ENCODE assay signal across 6 cellular contexts in the genomic region with DNA sequence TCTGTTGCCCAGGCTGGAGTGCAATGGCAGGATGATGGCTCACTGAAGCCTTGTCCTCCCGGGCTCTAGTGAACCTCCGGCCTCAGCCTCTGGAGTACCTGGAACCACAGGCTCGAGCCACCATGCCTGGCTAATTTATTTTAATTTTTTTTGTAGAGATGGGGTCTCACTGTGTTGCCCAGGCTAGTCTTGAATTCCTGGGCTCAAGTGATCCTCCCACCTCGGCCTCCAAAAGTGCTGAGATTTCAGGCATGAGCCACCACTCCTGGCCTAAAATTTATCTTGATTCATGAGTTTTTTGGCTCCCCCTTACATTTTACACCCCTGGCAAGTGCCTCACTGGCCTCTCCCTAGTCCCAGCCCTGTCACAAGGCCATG. TPM values are rescaled to one million over a fixed set of nuclear protein-coding genes. Genes with fewer than 3 reads are reported as not detected.
DNase-seq lines count a peak whose midpoint lies in the region; ATAC-seq and TF ChIP-seq lines count a peak whose summit lies in the region.

No MANE protein-coding gene starts in this region.

- H3K9me3 ChIP-seq in mammary epithelial cell (replicated peaks; ENCODE audit: insufficient read depth, low read length) (no peaks in the 10 kb centered on the region), psoas muscle (no peaks in the 10 kb centered on the region)

- no peaks in the 10 kb centered on the region for H3K36me3 Mint-ChIP-seq in IgD-negative memory B cell

- peaks cover 6 to 28% (median 22%) of the 10 kb centered on the region in 3 donors for H3K4me1 Mint-ChIP-seq in IgD-negative memory B cell

- H3K27ac Mint-ChIP-seq in IgD-negative memory B cell = peak overlapping the region in 2 of 3 donors; percentile 69 to 72

- H3K27ac ChIP-seq in mammary epithelial cell (ENCODE audit: insufficient read depth, low read depth, low read length) (no peak overlapping the region), psoas muscle (peak overlapping the region; percentile 87)

- H3K4me3 Mint-ChIP-seq in IgD-negative memory B cell = peak overlapping the region in 2 of 4 donors; percentile 22 to 83

- H3K4me2 ChIP-seq in mammary epithelial cell (ENCODE audit: insufficient read depth, low read depth, low read length) = no peak overlapping the region

- CTCF ChIA-PET in mammary epithelial cell (lab: Charles Lee; ENCODE audit: low non-redundant PET) = no interaction called here

- 88% methylated on average over 4 of the region's 4 CpGs for WGBS in mammary epithelial cell (ENCODE audit: low coverage, missing lambda C conversion rate)
- WGBS in psoas muscle, 3 donors = 65 to 78% (median 70%) methylated on average over 4 of the region's 4 CpGs

- no peak overlapping the region for H3K9ac ChIP-seq in mammary epithelial cell (ENCODE audit: insufficient read depth, low read length)

- dilution Hi-C loops in mammary epithelial cell (cut with HindIII; ENCODE audit: low sequenced_read_pairs) = no loop called here

- no peaks in the 10 kb centered on the region for H3K27me3 ChIP-seq in mammary epithelial cell (ENCODE audit: insufficient read depth, low read length)
- H3K27me3 ChIP-seq in psoas muscle (ENCODE audit: insufficient read depth in 3 of 3, low read length in 2 of 3) = no peaks in the 10 kb centered on the region

- no peaks in the 10 kb centered on the region for H3K9me3 Mint-ChIP-seq in IgD-negative memory B cell

- H3K4me3 ChIP-seq in mammary epithelial cell (replicated peaks in 1 of 3; ENCODE audit: insufficient read depth in 1 of 3, low read depth in 2 of 3, low read length in 3 of 3) (no peak overlapping the region), psoas muscle (no peak overlapping the region)

- H3K36me3 ChIP-seq in mammary epithelial cell (ENCODE audit: insufficient read depth, low read length) (no peaks in the 10 kb centered on the region), psoas muscle (ENCODE audit: insufficient read depth in 1 of 2, low read depth in 1 of 2) (no peaks in the 10 kb centered on the region)

- intact Hi-C loops in mammary epithelial cell (cut with micrococcal nuclease) (loop anchor here (1.0 to 2.0 kb wide), 3 partner anchors 16 to 49 kb away; a partner anchor contains a TSS), psoas muscle (cut with DNase I) (no loop called here)

- H4K20me1 ChIP-seq in mammary epithelial cell (ENCODE audit: insufficient read depth, low read length) = no peaks in the 10 kb centered on the region

- no TSS peak for BruUV-seq in mammary epithelial cell (replicated peaks; lab: Mats Ljungman, UMichigan)

- H3K27me3 Mint-ChIP-seq in IgD-negative memory B cell = peaks cover 3% of the 10 kb centered on the region

- H2AFZ ChIP-seq in mammary epithelial cell (ENCODE audit: low read depth, low read length) = peak overlapping the region; percentile 66

- in situ Hi-C loops in mammary epithelial cell (cut with MboI; ENCODE audit: low sequenced_read_pairs in 2 of 2) = no loop called here

- peaks cover 23% of the 10 kb centered on the region for H3K79me2 ChIP-seq in mammary epithelial cell (ENCODE audit: insufficient read depth, low read length)

- no peak for ATAC-seq in psoas muscle
- ATAC-seq in GM21367 (IDR thresholded peaks at IDR 0.05; ENCODE audit: unreplicated experiment) = no peak
- ATAC-seq in HG02571 (IDR thresholded peaks at IDR 0.05; ENCODE audit: unreplicated experiment) = no peak

- H3K4me1 ChIP-seq in mammary epithelial cell (ENCODE audit: insufficient read depth, low read length) = peaks cover 52% of the 10 kb centered on the region
- peaks cover 60% of the 10 kb centered on the region for H3K4me1 ChIP-seq in psoas muscle

- no peak for DNase-seq in mammary epithelial cell
- no peak for DNase-seq in psoas muscle
- no peak for DNase-seq in activated CD8-positive, alpha-beta memory T cell treated with anti-CD3 and anti-CD28 coated beads, Interleukin-2, amount 50 U/mL, for 4 hours

- TF ChIP-seq CTCF in mammary epithelial cell (conservative IDR thresholded peaks at IDR 0.05 in 1 of 2, IDR thresholded peaks at IDR 0.05 in 1 of 2; ENCODE audit: extremely low read depth in 1 of 2, insufficient read depth in 1 of 2, low read depth in 1 of 2, low read length in 2 of 2) = no peak
- no peak for TF ChIP-seq CTCF in psoas muscle (IDR thresholded peaks at IDR 0.05)

RNA-seq across cellular contexts. Expression of a gene that starts 2.5 kb away (rescaled TPM):
- polyA plus RNA-seq in IgD-negative memory B cell (5.4 TPM), mammary epithelial cell (156 TPM), psoas muscle (10 to 100 TPM; 29.1 to 39.7 (median 39.1) TPM)
- total RNA-seq in mammary epithelial cell (10 to 100 TPM; 45.7 to 55.5 TPM), psoas muscle (10 to 100 TPM; 29.6 to 80.7 (median 41.6) TPM)
- 157 TPM for polyA minus RNA-seq in mammary epithelial cell

RNA-seq across cellular contexts. Expression of a gene that starts 4.2 kb away (rescaled TPM):
- not detected for polyA plus RNA-seq in IgD-negative memory B cell
- total RNA-seq in mammary epithelial cell = under 1 TPM in 1 of 2 donors, not detected in 1; 0.17 TPM
- 0.12 TPM for polyA plus RNA-seq in mammary epithelial cell
- not detected for polyA minus RNA-seq in mammary epithelial cell
- under 1 TPM in 3 of 4 donors, not detected in 1; 0.34 to 0.54 (median 0.36) TPM for total RNA-seq in psoas muscle
- under 1 TPM in 2 of 3 donors, not detected in 1; 0.09 to 0.61 TPM for polyA plus RNA-seq in psoas muscle

RNA-seq across cellular contexts. Expression of a gene that starts 26.0 kb away (rescaled TPM):
- polyA plus RNA-seq in IgD-negative memory B cell (435 TPM), mammary epithelial cell (1,054 TPM), psoas muscle (1,000 to 10,000 TPM in 2 of 3 donors, 100 to 1,000 TPM in 1; 743 to 1,128 (median 1,033) TPM)
- total RNA-seq in mammary epithelial cell (100 to 1,000 TPM; 872 to 986 TPM), psoas muscle (1,000 to 10,000 TPM; 1,150 to 1,595 (median 1,339) TPM)
- 1,190 TPM for polyA minus RNA-seq in mammary epithelial cell

RNA-seq across cellular contexts. Expression of a gene that starts 36.4 kb away (rescaled TPM):
- polyA plus RNA-seq in IgD-negative memory B cell (42.6 TPM), mammary epithelial cell (134 TPM), psoas muscle (10 to 100 TPM; 16.0 to 23.6 (median 20.8) TPM)
- total RNA-seq in mammary epithelial cell (10 to 100 TPM; 72.6 to 76.3 TPM), psoas muscle (10 to 100 TPM; 10.9 to 23.3 (median 18.0) TPM)
- 104 TPM for polyA minus RNA-seq in mammary epithelial cell

RNA-seq across cellular contexts. Expression of a gene that starts 44.4 kb away (rescaled TPM):
- polyA plus RNA-seq in IgD-negative memory B cell = 23.5 TPM
- total RNA-seq in mammary epithelial cell = 10 to 100 TPM in 1 of 2 donors, 1 to 10 TPM in 1; 4.7 to 10.4 TPM
- polyA plus RNA-seq in mammary epithelial cell = 6.6 TPM
- polyA minus RNA-seq in mammary epithelial cell = 2.8 TPM
- 1 to 10 TPM; 2.1 to 5.0 (median 3.0) TPM for total RNA-seq in psoas muscle
- polyA plus RNA-seq in psoas muscle = 1 to 10 TPM; 2.8 to 5.2 (median 4.0) TPM
